Comparison of ENCODE assay signal across 8 cellular contexts in the genomic region with DNA sequence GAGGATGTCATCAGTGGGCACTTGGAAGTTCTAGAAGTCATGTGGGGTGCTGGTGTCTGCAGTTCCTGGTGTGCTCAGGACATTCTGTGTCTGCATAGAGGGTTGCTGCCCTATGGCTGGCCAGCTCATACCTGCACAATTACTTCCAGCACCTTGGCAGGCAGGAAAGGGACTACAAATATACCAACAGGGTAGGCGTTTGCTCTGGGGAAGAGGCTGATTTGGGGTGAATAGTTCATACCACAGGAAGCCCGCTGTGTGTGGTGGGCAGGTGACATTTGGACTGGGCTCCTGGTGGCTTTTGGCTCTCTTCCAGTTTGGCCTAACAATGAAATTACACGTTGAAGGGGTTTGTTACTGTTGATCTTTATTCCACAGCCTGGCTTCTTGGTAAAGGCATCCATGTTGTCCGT.
DNase-seq lines count a peak whose midpoint lies in the region; ATAC-seq, FAIRE-seq and TF ChIP-seq lines count a peak whose summit lies in the region.

No MANE protein-coding gene starts in this region.

- no peak overlapping the region for H3K4me3 Mint-ChIP-seq in activated T-helper 2 cell treated with anti-CD3 and anti-CD28 coated beads, Interferon-gamma antibody, Interleukin-2, Interleukin-4, amounts not matched to agents 10 μg/mL and 5 μg/mL and 100 μg/mL, durations not matched to agents 14 hours and 24 hours and 36 hours (ENCODE audit: low read depth)
- H3K4me3 Mint-ChIP-seq in natural killer cell (peak overlapping the region; percentile 62), chondrocyte (ENCODE audit: unreplicated experiment) (no peak overlapping the region)

- FAIRE-seq in GM12892 (lab: Jason Lieb, UNC), result peak; percentile 85

- ATAC-seq in natural killer cell, result peak; percentile 50 to 67 (median 65)

- DNase-seq in GM12892 (ENCODE audit: insufficient read length) (peak; percentile 45), HT-29 (ENCODE audit: low spot score) (peak; percentile 36), natural killer cell (peak; percentile 23), dedifferentiated amniotic fluid mesenchymal stem cell (ENCODE audit: extremely low spot score) (no peak), chondrocyte (ENCODE audit: low spot score) (no peak), ovary (no peak), HAP-1 (ENCODE audit: low spot score in 2 of 2) (no peak)
- DNase-seq in activated T-helper 2 cell treated with anti-CD3 and anti-CD28 coated beads, Interferon-gamma antibody, Interleukin-2, Interleukin-4, amounts not matched to agents 10 μg/mL and 5 μg/mL and 100 μg/mL, durations not matched to agents 14 hours and 24 hours and 36 hours (ENCODE audit: low spot score), result no peak

- no peaks in the 10 kb centered on the region for H3K27me3 Mint-ChIP-seq in activated T-helper 2 cell treated with anti-CD3 and anti-CD28 coated beads, Interferon-gamma antibody, Interleukin-2, Interleukin-4, amounts not matched to agents 10 μg/mL and 5 μg/mL and 100 μg/mL, durations not matched to agents 14 hours and 24 hours and 36 hours (ENCODE audit: low read depth)
- peaks cover 0 to 3% of the 10 kb centered on the region in 2 donors for H3K27me3 Mint-ChIP-seq in natural killer cell (ENCODE audit: low read depth in 2 of 2)
- H3K27me3 Mint-ChIP-seq in chondrocyte (ENCODE audit: low read depth), result no peaks in the 10 kb centered on the region

- H3K9me3 ChIP-seq in ovary, result no peaks in the 10 kb centered on the region
- no peaks in the 10 kb centered on the region for H3K9me3 ChIP-seq in HAP-1

- intact Hi-C loops in activated T-helper 2 cell treated with anti-CD3 and anti-CD28 coated beads, Interferon-gamma antibody, Interleukin-2, Interleukin-4, amounts not matched to agents 10 μg/mL and 5 μg/mL and 100 μg/mL, durations not matched to agents 14 hours and 24 hours and 36 hours (cut with micrococcal nuclease), result loop anchor here (5.0 kb wide), 1 partner anchor 46 kb away; no protein-coding TSS in a partner anchor
- intact Hi-C loops in natural killer cell (cut with micrococcal nuclease) (loop anchor here (5.0 kb wide), 2 partner anchors 39 to 94 kb away; partner anchors contain the start of gene EZR), ovary (cut with DNase I) (no loop called here)

- no peak for TF ChIP-seq EP300 in ovary (IDR thresholded peaks at IDR 0.05)

- no peaks in the 10 kb centered on the region for H3K4me1 ChIP-seq in ovary (ENCODE audit: insufficient read depth)
- peaks cover 29% of the 10 kb centered on the region for H3K4me1 ChIP-seq in HAP-1

- WGBS in ovary, 3 donors, result 78 to 84% (median 83%) methylated on average over 4 of the region's 4 CpGs

- H3K4me3 ChIP-seq in ovary (no peak overlapping the region), HAP-1 (no peak overlapping the region)

- no peak overlapping the region for H3K27ac ChIP-seq in ovary

- TF ChIP-seq CTCF in natural killer cell (IDR thresholded peaks at IDR 0.05) (no peak), chondrocyte (IDR thresholded peaks at IDR 0.05) (no peak), ovary (IDR thresholded peaks at IDR 0.05) (no peak)

- peaks cover 6% of the 10 kb centered on the region for H3K9me3 Mint-ChIP-seq in activated T-helper 2 cell treated with anti-CD3 and anti-CD28 coated beads, Interferon-gamma antibody, Interleukin-2, Interleukin-4, amounts not matched to agents 10 μg/mL and 5 μg/mL and 100 μg/mL, durations not matched to agents 14 hours and 24 hours and 36 hours
- H3K9me3 Mint-ChIP-seq in natural killer cell (no peaks in the 10 kb centered on the region), chondrocyte (ENCODE audit: low read depth) (peaks cover 6% of the 10 kb centered on the region)

- H3K27me3 ChIP-seq in ovary, result no peaks in the 10 kb centered on the region
- no peaks in the 10 kb centered on the region for H3K27me3 ChIP-seq in HAP-1 (ENCODE audit: low read depth)

- H3K36me3 ChIP-seq in ovary (no peaks in the 10 kb centered on the region), HAP-1 (replicated peaks) (no peaks in the 10 kb centered on the region)

- no peaks in the 10 kb centered on the region for H3K36me3 Mint-ChIP-seq in activated T-helper 2 cell treated with anti-CD3 and anti-CD28 coated beads, Interferon-gamma antibody, Interleukin-2, Interleukin-4, amounts not matched to agents 10 μg/mL and 5 μg/mL and 100 μg/mL, durations not matched to agents 14 hours and 24 hours and 36 hours (ENCODE audit: low read depth)
- H3K36me3 Mint-ChIP-seq in natural killer cell (peaks cover under 1% of the 10 kb centered on the region), chondrocyte (ENCODE audit: low read depth) (no peaks in the 10 kb centered on the region)

- peaks cover 25% of the 10 kb centered on the region for H3K4me1 Mint-ChIP-seq in activated T-helper 2 cell treated with anti-CD3 and anti-CD28 coated beads, Interferon-gamma antibody, Interleukin-2, Interleukin-4, amounts not matched to agents 10 μg/mL and 5 μg/mL and 100 μg/mL, durations not matched to agents 14 hours and 24 hours and 36 hours (ENCODE audit: low read depth)
- H3K4me1 Mint-ChIP-seq in natural killer cell, result peaks cover 32 to 49% of the 10 kb centered on the region in 2 donors
- no peaks in the 10 kb centered on the region for H3K4me1 Mint-ChIP-seq in chondrocyte (ENCODE audit: low read depth)

- no peak for TF ChIP-seq POLR2A in GM12892 (IDR thresholded peaks at IDR 0.05; ENCODE audit: low read depth, low read length)
- TF ChIP-seq POLR2A in ovary (IDR thresholded peaks at IDR 0.05), result no peak

- peak overlapping the region; percentile 43 for H3K27ac Mint-ChIP-seq in activated T-helper 2 cell treated with anti-CD3 and anti-CD28 coated beads, Interferon-gamma antibody, Interleukin-2, Interleukin-4, amounts not matched to agents 10 μg/mL and 5 μg/mL and 100 μg/mL, durations not matched to agents 14 hours and 24 hours and 36 hours
- H3K27ac Mint-ChIP-seq in natural killer cell (peak overlapping the region; percentile 34 to 69), chondrocyte (ENCODE audit: unreplicated experiment) (no peak overlapping the region)

- in situ Hi-C loops in HAP-1 (cut with MboI; ENCODE audit: low sequenced_read_pairs), result no loop called here

Comparison
In these comparisons a context has a peak if more than half of its experiments do, and no peak if none do; other contexts are left out.
1. DNase-seq: peak in GM12892 (single experiment), HT-29 (single experiment) and natural killer cell (single experiment); none in activated T-helper 2 cell treated with anti-CD3 and anti-CD28 coated beads, Interferon-gamma antibody, Interleukin-2, Interleukin-4, amounts not matched to agents 10 μg/mL and 5 μg/mL and 100 μg/mL, durations not matched to agents 14 hours and 24 hours and 36 hours (single experiment), dedifferentiated amniotic fluid mesenchymal stem cell (single experiment), chondrocyte (single experiment), ovary (0 of 5) and HAP-1 (0 of 2).
2. intact Hi-C loops: an anchor here in activated T-helper 2 cell treated with anti-CD3 and anti-CD28 coated beads, Interferon-gamma antibody, Interleukin-2, Interleukin-4, amounts not matched to agents 10 μg/mL and 5 μg/mL and 100 μg/mL, durations not matched to agents 14 hours and 24 hours and 36 hours (5.0 kb wide) and natural killer cell (5.0 kb wide); none called in ovary.